ENCODE assay signal across 10 cellular contexts in genomic region chr1:154968731-154969130, GRCh38. TPM values are rescaled to one million over a fixed set of nuclear protein-coding genes. Genes with fewer than 3 reads are reported as not detected.
DNase-seq lines count a peak whose midpoint lies in the region; ATAC-seq, FAIRE-seq and TF ChIP-seq lines count a peak whose summit lies in the region.
"Had no signal": no experiment of that assay in that cellular context is flagged by ENCODE, and none has a peak within 500 bp of the region (broad histone marks: within the 10 kb centered on the region; RNA-seq: fewer than 3 reads in every experiment).

No MANE protein-coding gene starts in this region.

- H3K4me3 ChIP-seq in ascending aorta (no peak overlapping the region), HepG2 (replicated peaks in 1 of 3; ENCODE audit: insufficient read depth in 1 of 3, low read depth in 2 of 3, low read length in 3 of 3) (peak overlapping the region in 1 of 3 experiments; percentile 75; a peak in 2 of 6 replicates), thyroid gland (replicated peaks in 1 of 3) (no peak overlapping the region)
- H3K4me3 ChIP-seq: mucosa of descending colon had no signal

- TF ChIP-seq RAD21 in HepG2 (CRISPR knock-in tag; IDR thresholded peaks at IDR 0.05), result no peak

- H3K36me3 Mint-ChIP-seq in activated naive CD4-positive, alpha-beta T cell treated with anti-CD3 and anti-CD28 coated beads, Interleukin-2, amount 50 U/mL, for 24 hours, result peaks cover 6% of the 10 kb centered on the region

- WGBS in HepG2 (ENCODE audit: low lambda C conversion rate), result 91% methylated on average over 3 of the region's 3 CpGs
- WGBS in thyroid gland, 2 donors, result 78 to 87% methylated on average over 3 of the region's 3 CpGs

- in situ Hi-C loops in HepG2 (cut with HindIII; ENCODE audit: extremely low pct_ligation_motif_present, low pct_unique_long_range_greater_than_20kb), result no loop called here

- no peaks in the 10 kb centered on the region for H3K9me3 Mint-ChIP-seq in activated naive CD4-positive, alpha-beta T cell treated with anti-CD3 and anti-CD28 coated beads, Interleukin-2, amount 50 U/mL, for 24 hours

- H3K9me3 ChIP-seq in ascending aorta (no peaks in the 10 kb centered on the region), HepG2 (ENCODE audit: low read length) (no peaks in the 10 kb centered on the region), thyroid gland (no peaks in the 10 kb centered on the region)
- H3K9me3 ChIP-seq: mucosa of descending colon had no signal

- H3K9ac ChIP-seq in HepG2 (ENCODE audit: insufficient read depth, low read depth, low read length), result peak overlapping the region; percentile 63; the same call in 1 of the 2 replicates

- H3K27me3 ChIP-seq in ascending aorta, result no peaks in the 10 kb centered on the region
- H3K27me3 ChIP-seq in HepG2 (ENCODE audit: control insufficient read depth in 1 of 2, insufficient read depth in 2 of 2, low read length in 2 of 2), result no peaks in the 10 kb centered on the region
- no peaks in the 10 kb centered on the region for H3K27me3 ChIP-seq in thyroid gland

- no peak overlapping the region for H3K4me3 Mint-ChIP-seq in activated naive CD4-positive, alpha-beta T cell treated with anti-CD3 and anti-CD28 coated beads, Interleukin-2, amount 50 U/mL, for 24 hours

- ATAC-seq in HepG2 (no peak), GM21423 (IDR thresholded peaks at IDR 0.05; ENCODE audit: unreplicated experiment) (no peak)
- ATAC-seq: mucosa of descending colon had no signal

- no peaks in the 10 kb centered on the region for H3K27me3 Mint-ChIP-seq in activated naive CD4-positive, alpha-beta T cell treated with anti-CD3 and anti-CD28 coated beads, Interleukin-2, amount 50 U/mL, for 24 hours

- FAIRE-seq in HepG2 (lab: Jason Lieb, UNC), result no peak

- intact Hi-C loops in ascending aorta (cut with DNase I), result no loop called here
- intact Hi-C loops in HepG2 (cut with micrococcal nuclease; ENCODE audit: unreplicated experiment), result no loop called here
- intact Hi-C loops in thyroid gland (cut with DNase I), result no loop called here

- POLR2A ChIA-PET in HepG2 (lab: Yijun Ruan, JAX), result no interaction called here

- TF ChIP-seq EP300 in HepG2 (IDR thresholded peaks at IDR 0.05; ENCODE audit: low read depth in 2 of 2, low read length in 2 of 2), result no peak
- TF ChIP-seq EP300 in HepG2 (CRISPR knock-in tag; IDR thresholded peaks at IDR 0.05; ENCODE audit: borderline replicate concordance), result no peak

- H3K36me3 ChIP-seq in ascending aorta (peaks cover 38 to 51% of the 10 kb centered on the region in 2 donors), HepG2 (replicated peaks in 1 of 2; ENCODE audit: control insufficient read depth in 1 of 2, insufficient read depth in 2 of 2, low read length in 2 of 2) (peaks cover 21 to 49% of the 10 kb centered on the region in 2 experiments), thyroid gland (peaks cover 23 to 31% of the 10 kb centered on the region in 2 donors)

- TF ChIP-seq CTCF in ascending aorta (IDR thresholded peaks at IDR 0.05) (no peak), HepG2 (CRISPR knock-in tag; IDR thresholded peaks at IDR 0.05) (no peak), thyroid gland (IDR thresholded peaks at IDR 0.05) (no peak)

- H3K27ac Mint-ChIP-seq in activated naive CD4-positive, alpha-beta T cell treated with anti-CD3 and anti-CD28 coated beads, Interleukin-2, amount 50 U/mL, for 24 hours, result peak overlapping the region; percentile 59

- peaks cover 40% of the 10 kb centered on the region for H3K4me1 Mint-ChIP-seq in activated naive CD4-positive, alpha-beta T cell treated with anti-CD3 and anti-CD28 coated beads, Interleukin-2, amount 50 U/mL, for 24 hours

- no TSS peak for BruUV-seq in HepG2 (replicated peaks; lab: Mats Ljungman, UMichigan)

- TF ChIP-seq POLR2A in HepG2 (IDR thresholded peaks at IDR 0.05; ENCODE audit: insufficient read depth in 1 of 2, low read depth in 2 of 2, low read length in 2 of 2) (no peak), thyroid gland (IDR thresholded peaks at IDR 0.05) (no peak)

- H3K79me2 ChIP-seq in HepG2 (ENCODE audit: insufficient read depth, low read length), result peaks cover 41% of the 10 kb centered on the region

- CTCF ChIA-PET in HepG2 (lab: Yijun Ruan, JAX; ENCODE audit: low intra/inter-chr PET ratio, low total read pairs), result no interaction called here

- H4K20me1 ChIP-seq in HepG2 (ENCODE audit: insufficient read depth, low read length), result no peaks in the 10 kb centered on the region

- DNase-seq in activated naive CD4-positive, alpha-beta T cell treated with anti-CD3 and anti-CD28 coated beads, Interleukin-2, amount 50 U/mL, for 16 hours, result no peak
- DNase-seq in ascending aorta (ENCODE audit: low spot score in 2 of 2) (no peak), HepG2 (ENCODE audit: low spot score) (no peak), thyroid gland (no peak), HK-2 (ENCODE audit: unreplicated experiment) (no peak)
- no peak for DNase-seq in stimulated activated CD4-positive, alpha-beta T cell treated with anti-CD3 and anti-CD28 coated beads, Interleukin-4, amount 100 ng/mL, for 24 hours
- DNase-seq: OCI-M1 had no signal

- H3K4me1 ChIP-seq in ascending aorta (peaks cover 22 to 35% of the 10 kb centered on the region in 2 donors), HepG2 (ENCODE audit: insufficient read depth, low read length) (peaks cover 77% of the 10 kb centered on the region), thyroid gland (peaks cover 37 to 51% of the 10 kb centered on the region in 2 donors)

- H3K4me2 ChIP-seq in HepG2 (ENCODE audit: low read depth, low read length), result peak overlapping the region; percentile 100

- H3K27ac ChIP-seq in ascending aorta (peak overlapping the region; percentile 95 to 99), HepG2 (ENCODE audit: extremely low read length, insufficient read depth, low read length) (peak overlapping the region; percentile 38), thyroid gland (peak overlapping the region in 2 of 3 donors; percentile 95 to 98)

- no peak overlapping the region for H2AFZ ChIP-seq in HepG2 (ENCODE audit: low read length)

RNA-seq across cellular contexts. Expression of gene SHC1, which starts 1.8 kb away (rescaled TPM):
- total RNA-seq in ascending aorta, result 211 TPM
- 52.0 and 55.0 TPM in 2 replicates for total RNA-seq in HepG2 (2016; rRNA removed; fragmentation: Illumina TruSeq; extraction: Trizol)
- total RNA-seq in HepG2 (2016; cell fraction: cytosol; rRNA removed; fragmentation: Illumina TruSeq; extraction: Trizol; ENCODE audit: low read depth), result 10.4 and 11.4 TPM in 2 replicates
- 43.4 and 62.0 TPM in 2 replicates for total RNA-seq in HepG2 (2016; cell fraction: insoluble cytoplasmic fraction; rRNA removed; fragmentation: Illumina TruSeq; extraction: Trizol)
- total RNA-seq in HepG2 (2016; cell fraction: membrane; rRNA removed; fragmentation: Illumina TruSeq; extraction: Trizol), result 32.4 and 34.5 TPM in 2 replicates
- total RNA-seq in HepG2 (2016; cell fraction: nucleus; rRNA removed; fragmentation: Illumina TruSeq; extraction: Trizol), result 38.5 and 42.7 TPM in 2 replicates
- polyA plus RNA-seq in HepG2 (2011; rRNA removed), result 137 and 146 TPM in 2 replicates
- 58.2 and 72.4 TPM in 2 replicates for polyA plus RNA-seq in HepG2 (2011; cell fraction: cytosol; rRNA removed)
- 261 and 328 TPM in 2 replicates for polyA plus RNA-seq in HepG2 (2011; cell fraction: nucleus; rRNA removed)
- 46.9 and 60.8 TPM in 2 replicates for polyA plus RNA-seq in HepG2 (2012)
- polyA plus RNA-seq in HepG2 (2016; cell fraction: cytosol; fragmentation: Illumina TruSeq; extraction: Trizol; ENCODE audit: low read depth), result 13.4 and 13.5 TPM in 2 replicates
- polyA plus RNA-seq in HepG2 (2016; cell fraction: insoluble cytoplasmic fraction; fragmentation: Illumina TruSeq; extraction: Trizol; ENCODE audit: low read depth), result 59.8 and 73.1 TPM in 2 replicates
- polyA plus RNA-seq in HepG2 (2016; cell fraction: membrane; fragmentation: Illumina TruSeq; extraction: Trizol; ENCODE audit: low read depth), result 34.6 and 37.7 TPM in 2 replicates
- polyA plus RNA-seq in HepG2 (2016; cell fraction: nucleus; fragmentation: Illumina TruSeq; extraction: Trizol; ENCODE audit: insufficient read depth, low read depth), result 141 and 171 TPM in 2 replicates
- 119 and 193 TPM in 2 replicates for polyA minus RNA-seq in HepG2 (2011; rRNA and poly(A)+ RNA removed; ENCODE audit: low replicate concordance)
- 49.8 and 52.4 TPM in 2 replicates for polyA minus RNA-seq in HepG2 (2011; cell fraction: cytosol; rRNA and poly(A)+ RNA removed)
- 37.5 and 41.5 TPM in 2 replicates for polyA minus RNA-seq in HepG2 (2011; cell fraction: nucleus; rRNA and poly(A)+ RNA removed)
- 100 to 1,000 TPM; 108 to 168 (median 123) TPM for total RNA-seq in thyroid gland

RNA-seq across cellular contexts. Expression of gene CKS1B, which starts 5.8 kb away (rescaled TPM):
- total RNA-seq in ascending aorta (40.4 TPM), HepG2 (2016; rRNA removed; fragmentation: Illumina TruSeq; extraction: Trizol) (217 and 268 TPM in 2 replicates), thyroid gland (10 to 100 TPM; 14.3 to 29.5 (median 22.6) TPM)
- 95.8 and 111 TPM in 2 replicates for total RNA-seq in HepG2 (2016; cell fraction: cytosol; rRNA removed; fragmentation: Illumina TruSeq; extraction: Trizol; ENCODE audit: low read depth)
- total RNA-seq in HepG2 (2016; cell fraction: insoluble cytoplasmic fraction; rRNA removed; fragmentation: Illumina TruSeq; extraction: Trizol), result 219 and 283 TPM in 2 replicates
- 160 and 171 TPM in 2 replicates for total RNA-seq in HepG2 (2016; cell fraction: membrane; rRNA removed; fragmentation: Illumina TruSeq; extraction: Trizol)
- 75.7 and 82.8 TPM in 2 replicates for total RNA-seq in HepG2 (2016; cell fraction: nucleus; rRNA removed; fragmentation: Illumina TruSeq; extraction: Trizol)
- 122 and 222 TPM in 2 replicates for polyA plus RNA-seq in HepG2 (2011; rRNA removed)
- polyA plus RNA-seq in HepG2 (2011; cell fraction: cytosol; rRNA removed), result 141 and 184 TPM in 2 replicates
- polyA plus RNA-seq in HepG2 (2011; cell fraction: nucleus; rRNA removed), result 54.7 and 67.5 TPM in 2 replicates
- polyA plus RNA-seq in HepG2 (2012), result 103 and 128 TPM in 2 replicates
- 98.3 and 114 TPM in 2 replicates for polyA plus RNA-seq in HepG2 (2016; cell fraction: cytosol; fragmentation: Illumina TruSeq; extraction: Trizol; ENCODE audit: low read depth)
- 306 and 328 TPM in 2 replicates for polyA plus RNA-seq in HepG2 (2016; cell fraction: insoluble cytoplasmic fraction; fragmentation: Illumina TruSeq; extraction: Trizol; ENCODE audit: low read depth)
- 149 and 155 TPM in 2 replicates for polyA plus RNA-seq in HepG2 (2016; cell fraction: membrane; fragmentation: Illumina TruSeq; extraction: Trizol; ENCODE audit: low read depth)
- polyA plus RNA-seq in HepG2 (2016; cell fraction: nucleus; fragmentation: Illumina TruSeq; extraction: Trizol; ENCODE audit: insufficient read depth, low read depth), result 139 and 158 TPM in 2 replicates
- 89.2 and 369 TPM in 2 replicates for polyA minus RNA-seq in HepG2 (2011; rRNA and poly(A)+ RNA removed; ENCODE audit: low replicate concordance)
- polyA minus RNA-seq in HepG2 (2011; cell fraction: cytosol; rRNA and poly(A)+ RNA removed), result 31.4 and 39.6 TPM in 2 replicates
- 20.0 and 31.2 TPM in 2 replicates for polyA minus RNA-seq in HepG2 (2011; cell fraction: nucleus; rRNA and poly(A)+ RNA removed)

RNA-seq across cellular contexts. Expression of gene PYGO2, which starts 7.1 kb away (rescaled TPM):
- total RNA-seq in ascending aorta (48.7 TPM), HepG2 (2016; rRNA removed; fragmentation: Illumina TruSeq; extraction: Trizol) (20.3 and 21.3 TPM in 2 replicates), thyroid gland (10 to 100 TPM; 28.6 to 48.3 (median 42.9) TPM)
- 3.2 and 3.5 TPM in 2 replicates for total RNA-seq in HepG2 (2016; cell fraction: cytosol; rRNA removed; fragmentation: Illumina TruSeq; extraction: Trizol; ENCODE audit: low read depth)
- 19.3 and 19.4 TPM in 2 replicates for total RNA-seq in HepG2 (2016; cell fraction: insoluble cytoplasmic fraction; rRNA removed; fragmentation: Illumina TruSeq; extraction: Trizol)
- total RNA-seq in HepG2 (2016; cell fraction: membrane; rRNA removed; fragmentation: Illumina TruSeq; extraction: Trizol), result 14.9 and 16.1 TPM in 2 replicates
- total RNA-seq in HepG2 (2016; cell fraction: nucleus; rRNA removed; fragmentation: Illumina TruSeq; extraction: Trizol), result 10.9 and 15.3 TPM in 2 replicates
- 21.8 and 24.3 TPM in 2 replicates for polyA plus RNA-seq in HepG2 (2011; rRNA removed)
- 16.5 and 18.4 TPM in 2 replicates for polyA plus RNA-seq in HepG2 (2011; cell fraction: cytosol; rRNA removed)
- polyA plus RNA-seq in HepG2 (2011; cell fraction: nucleus; rRNA removed), result 31.3 and 35.1 TPM in 2 replicates
- polyA plus RNA-seq in HepG2 (2012), result 16.9 and 18.8 TPM in 2 replicates
- 3.3 TPM in 2 replicates for polyA plus RNA-seq in HepG2 (2016; cell fraction: cytosol; fragmentation: Illumina TruSeq; extraction: Trizol; ENCODE audit: low read depth)
- polyA plus RNA-seq in HepG2 (2016; cell fraction: insoluble cytoplasmic fraction; fragmentation: Illumina TruSeq; extraction: Trizol; ENCODE audit: low read depth), result 23.0 and 27.3 TPM in 2 replicates
- polyA plus RNA-seq in HepG2 (2016; cell fraction: membrane; fragmentation: Illumina TruSeq; extraction: Trizol; ENCODE audit: low read depth), result 11.9 and 12.7 TPM in 2 replicates
- polyA plus RNA-seq in HepG2 (2016; cell fraction: nucleus; fragmentation: Illumina TruSeq; extraction: Trizol; ENCODE audit: insufficient read depth, low read depth), result 25.6 and 27.8 TPM in 2 replicates
- polyA minus RNA-seq in HepG2 (2011; rRNA and poly(A)+ RNA removed; ENCODE audit: low replicate concordance), result 20.6 and 39.8 TPM in 2 replicates
- polyA minus RNA-seq in HepG2 (2011; cell fraction: cytosol; rRNA and poly(A)+ RNA removed), result 12.1 and 13.1 TPM in 2 replicates
- 11.5 and 15.9 TPM in 2 replicates for polyA minus RNA-seq in HepG2 (2011; cell fraction: nucleus; rRNA and poly(A)+ RNA removed)

RNA-seq across cellular contexts. Expression of gene PBXIP1, which starts 12.8 kb away (rescaled TPM):
- total RNA-seq in ascending aorta (70.0 TPM), HepG2 (2016; rRNA removed; fragmentation: Illumina TruSeq; extraction: Trizol) (7.3 and 16.3 TPM in 2 replicates), thyroid gland (100 to 1,000 TPM; 139 to 205 (median 181) TPM)
- total RNA-seq in HepG2 (2016; cell fraction: cytosol; rRNA removed; fragmentation: Illumina TruSeq; extraction: Trizol; ENCODE audit: low read depth), result 2.0 and 2.1 TPM in 2 replicates
- 5.9 and 16.8 TPM in 2 replicates for total RNA-seq in HepG2 (2016; cell fraction: insoluble cytoplasmic fraction; rRNA removed; fragmentation: Illumina TruSeq; extraction: Trizol)
- total RNA-seq in HepG2 (2016; cell fraction: membrane; rRNA removed; fragmentation: Illumina TruSeq; extraction: Trizol), result 2.1 and 2.2 TPM in 2 replicates
- 16.4 and 17.3 TPM in 2 replicates for total RNA-seq in HepG2 (2016; cell fraction: nucleus; rRNA removed; fragmentation: Illumina TruSeq; extraction: Trizol)
- 31.9 and 40.0 TPM in 2 replicates for polyA plus RNA-seq in HepG2 (2011; rRNA removed)
- 30.4 and 31.5 TPM in 2 replicates for polyA plus RNA-seq in HepG2 (2011; cell fraction: cytosol; rRNA removed)
- 31.2 and 36.7 TPM in 2 replicates for polyA plus RNA-seq in HepG2 (2011; cell fraction: nucleus; rRNA removed)
- polyA plus RNA-seq in HepG2 (2012), result 17.1 and 23.1 TPM in 2 replicates
- 0.68 and 0.86 TPM in 2 replicates for polyA plus RNA-seq in HepG2 (2016; cell fraction: cytosol; fragmentation: Illumina TruSeq; extraction: Trizol; ENCODE audit: low read depth)
- polyA plus RNA-seq in HepG2 (2016; cell fraction: insoluble cytoplasmic fraction; fragmentation: Illumina TruSeq; extraction: Trizol; ENCODE audit: low read depth), result 5.1 and 5.5 TPM in 2 replicates
- 1.1 and 1.3 TPM in 2 replicates for polyA plus RNA-seq in HepG2 (2016; cell fraction: membrane; fragmentation: Illumina TruSeq; extraction: Trizol; ENCODE audit: low read depth)
- 22.7 and 24.2 TPM in 2 replicates for polyA plus RNA-seq in HepG2 (2016; cell fraction: nucleus; fragmentation: Illumina TruSeq; extraction: Trizol; ENCODE audit: insufficient read depth, low read depth)
- polyA minus RNA-seq in HepG2 (2011; rRNA and poly(A)+ RNA removed; ENCODE audit: low replicate concordance), result 25.2 and 29.8 TPM in 2 replicates
- polyA minus RNA-seq in HepG2 (2011; cell fraction: cytosol; rRNA and poly(A)+ RNA removed), result 12.7 and 15.3 TPM in 2 replicates
- 12.6 and 15.4 TPM in 2 replicates for polyA minus RNA-seq in HepG2 (2011; cell fraction: nucleus; rRNA and poly(A)+ RNA removed)

RNA-seq across cellular contexts. Expression of gene FLAD1, which starts 14.4 kb away (rescaled TPM):
- total RNA-seq in ascending aorta (31.2 TPM), HepG2 (2016; rRNA removed; fragmentation: Illumina TruSeq; extraction: Trizol) (32.8 and 32.9 TPM in 2 replicates), thyroid gland (10 to 100 TPM; 24.1 to 39.3 (median 31.1) TPM)
- total RNA-seq in HepG2 (2016; cell fraction: cytosol; rRNA removed; fragmentation: Illumina TruSeq; extraction: Trizol; ENCODE audit: low read depth), result 21.5 and 22.7 TPM in 2 replicates
- total RNA-seq in HepG2 (2016; cell fraction: insoluble cytoplasmic fraction; rRNA removed; fragmentation: Illumina TruSeq; extraction: Trizol), result 29.0 and 37.1 TPM in 2 replicates
- 23.4 and 27.9 TPM in 2 replicates for total RNA-seq in HepG2 (2016; cell fraction: membrane; rRNA removed; fragmentation: Illumina TruSeq; extraction: Trizol)
- 37.9 and 38.9 TPM in 2 replicates for total RNA-seq in HepG2 (2016; cell fraction: nucleus; rRNA removed; fragmentation: Illumina TruSeq; extraction: Trizol)
- polyA plus RNA-seq in HepG2 (2011; rRNA removed), result 25.9 and 30.3 TPM in 2 replicates
- 16.4 and 22.8 TPM in 2 replicates for polyA plus RNA-seq in HepG2 (2011; cell fraction: cytosol; rRNA removed)
- polyA plus RNA-seq in HepG2 (2011; cell fraction: nucleus; rRNA removed), result 84.3 and 94.4 TPM in 2 replicates
- 15.3 and 18.2 TPM in 2 replicates for polyA plus RNA-seq in HepG2 (2012)
- polyA plus RNA-seq in HepG2 (2016; cell fraction: cytosol; fragmentation: Illumina TruSeq; extraction: Trizol; ENCODE audit: low read depth), result 17.3 and 18.3 TPM in 2 replicates
- 28.5 and 31.1 TPM in 2 replicates for polyA plus RNA-seq in HepG2 (2016; cell fraction: insoluble cytoplasmic fraction; fragmentation: Illumina TruSeq; extraction: Trizol; ENCODE audit: low read depth)
- polyA plus RNA-seq in HepG2 (2016; cell fraction: membrane; fragmentation: Illumina TruSeq; extraction: Trizol; ENCODE audit: low read depth), result 17.7 and 19.3 TPM in 2 replicates
- polyA plus RNA-seq in HepG2 (2016; cell fraction: nucleus; fragmentation: Illumina TruSeq; extraction: Trizol; ENCODE audit: insufficient read depth, low read depth), result 64.3 and 72.6 TPM in 2 replicates
- 34.0 and 163 TPM in 2 replicates for polyA minus RNA-seq in HepG2 (2011; rRNA and poly(A)+ RNA removed; ENCODE audit: low replicate concordance)
- 7.6 and 9.5 TPM in 2 replicates for polyA minus RNA-seq in HepG2 (2011; cell fraction: cytosol; rRNA and poly(A)+ RNA removed)
- polyA minus RNA-seq in HepG2 (2011; cell fraction: nucleus; rRNA and poly(A)+ RNA removed), result 15.7 and 16.8 TPM in 2 replicates

Comparison
In these comparisons a context has a peak if more than half of its experiments do, and no peak if none do; other contexts are left out.
1. H3K27ac ChIP-seq: peak in every context shown above with its lines; median percentile 97 in ascending aorta; 96 in thyroid gland; 38 in HepG2.